ENCODE assay signal across 8 cellular contexts in genomic region chr3:27484002-27484844, GRCh38. TPM values are rescaled to one million over a fixed set of nuclear protein-coding genes. Genes with fewer than 3 reads are reported as not detected.
DNase-seq lines count a peak whose midpoint lies in the region; ATAC-seq and TF ChIP-seq lines count a peak whose summit lies in the region.

SLC4A7 (minus strand) TSS chr3:27484384; CDS start chr3:27484126, 258 bp downstream.

- H3K36me3 ChIP-seq in SK-N-SH (replicated peaks in 1 of 2; ENCODE audit: control insufficient read depth in 1 of 2, insufficient read depth in 2 of 2, low read length in 1 of 2): no peaks in the 10 kb centered on the region
- H3K36me3 ChIP-seq in testis (ENCODE audit: low read depth, missing control alignments): no peaks in the 10 kb centered on the region

- POLR2A ChIA-PET in SK-N-SH (lab: Yijun Ruan, JAX): interaction anchor here (0.6 to 1.0 kb wide), 4 partner anchors 14 to 148 kb away, joined by 3 to 4 read pairs (median 4); partner anchors contain the start of gene NEK10

- H3K36me3 Mint-ChIP-seq in activated naive CD4-positive, alpha-beta T cell treated with anti-CD3 and anti-CD28 coated beads, Interleukin-2, amount 50 U/mL, for 24 hours: no peaks in the 10 kb centered on the region

- peak within 1 kb of the TSS; percentile 100 for H3K4me3 Mint-ChIP-seq in activated naive CD4-positive, alpha-beta T cell treated with anti-CD3 and anti-CD28 coated beads, Interleukin-2, amount 50 U/mL, for 24 hours

- TF ChIP-seq EP300 in SK-N-SH (IDR thresholded peaks at IDR 0.05; ENCODE audit: borderline replicate concordance in 1 of 2, low read depth in 1 of 2, low read length in 1 of 2): no peak; a peak in 1 of 4 replicates

- peaks cover 43% of the 10 kb centered on the region for H3K79me2 ChIP-seq in SK-N-SH (ENCODE audit: insufficient read depth)

- H3K4me1 ChIP-seq in SK-N-SH (ENCODE audit: control insufficient read depth in 1 of 2, insufficient read depth in 2 of 2, low read depth in 1 of 2, low read length in 1 of 2) (peaks cover 0 to 3% of the 10 kb centered on the region in 2 experiments; a peak in 3 of 4 replicates), testis (peaks cover 5% of the 10 kb centered on the region)

- peak within 1 kb of the TSS; percentile 92 for H3K4me2 ChIP-seq in SK-N-SH

- intact Hi-C loops in testis (cut with DNase I; ENCODE audit: low total_unique reads): no loop called here

- no peaks in the 10 kb centered on the region for H3K9me3 ChIP-seq in SK-N-SH
- no peaks in the 10 kb centered on the region for H3K9me3 ChIP-seq in testis

- H3K4me1 Mint-ChIP-seq in activated naive CD4-positive, alpha-beta T cell treated with anti-CD3 and anti-CD28 coated beads, Interleukin-2, amount 50 U/mL, for 24 hours: peaks cover 40% of the 10 kb centered on the region

- no peak for TF ChIP-seq CTCF in SK-N-SH (IDR thresholded peaks at IDR 0.05)
- TF ChIP-seq CTCF in omental fat pad (IDR thresholded peaks at IDR 0.05): no peak
- no peak for TF ChIP-seq CTCF in testis (IDR thresholded peaks at IDR 0.05)

- H3K4me3 ChIP-seq in SK-N-SH (ENCODE audit: low read depth in 2 of 2, low read length in 1 of 2) (peak within 1 kb of the TSS; percentile 79 to 80), testis (peak within 1 kb of the TSS; percentile 78 to 86)

- peak within 1 kb of the TSS; percentile 89 for H3K9ac ChIP-seq in SK-N-SH

- peaks cover 6% of the 10 kb centered on the region for H3F3A ChIP-seq in SK-N-SH (replicated peaks; ENCODE audit: insufficient read depth)

- peak; percentile 92 for DNase-seq in GM04504 (ENCODE audit: low read depth)
- peak; percentile 87 for DNase-seq in NCI-H1048 (lab: John Stamatoyannopoulos, UW)
- DNase-seq in SK-N-SH: peak; percentile 99
- DNase-seq in glomerular endothelial cell (ENCODE audit: extremely low read depth, low read depth, low spot score): peak; percentile 25
- DNase-seq in omental fat pad (ENCODE audit: low spot score): peak; percentile 92
- peak; percentile 98 for DNase-seq in testis

- TF ChIP-seq RAD21 in SK-N-SH (IDR thresholded peaks at IDR 0.05; ENCODE audit: low read length): no peak

- no peaks in the 10 kb centered on the region for H3K9me2 ChIP-seq in SK-N-SH

- H3K27ac ChIP-seq in SK-N-SH (ENCODE audit: low read depth in 2 of 2, low read length in 1 of 2) (peak within 1 kb of the TSS; percentile 83 to 84), testis (peak within 1 kb of the TSS; percentile 79 to 95)

- no peaks in the 10 kb centered on the region for H3K9me3 Mint-ChIP-seq in activated naive CD4-positive, alpha-beta T cell treated with anti-CD3 and anti-CD28 coated beads, Interleukin-2, amount 50 U/mL, for 24 hours

- peak within 1 kb of the TSS; percentile 98; the same call in 1 of the 2 replicates for H2AFZ ChIP-seq in SK-N-SH (ENCODE audit: low read depth)

- TF ChIP-seq POLR2A in testis (IDR thresholded peaks at IDR 0.05): peak; percentile 87

- H3K27me3 ChIP-seq in SK-N-SH (ENCODE audit: insufficient read depth): no peaks in the 10 kb centered on the region
- no peaks in the 10 kb centered on the region for H3K27me3 ChIP-seq in testis

- H4K20me1 ChIP-seq in SK-N-SH (ENCODE audit: insufficient read depth): peaks cover 32% of the 10 kb centered on the region

- H3K27me3 Mint-ChIP-seq in activated naive CD4-positive, alpha-beta T cell treated with anti-CD3 and anti-CD28 coated beads, Interleukin-2, amount 50 U/mL, for 24 hours: no peaks in the 10 kb centered on the region

- 2% methylated on average over 14 of the region's 100 CpGs for WGBS in SK-N-SH (ENCODE audit: low lambda C conversion rate)
- 0% methylated on average over 1 to 100 of the region's 100 CpGs for WGBS in testis, 2 donors

- ATAC-seq in HG02571 (IDR thresholded peaks at IDR 0.05; ENCODE audit: unreplicated experiment) (peak; percentile 89), omental fat pad (ENCODE audit: low FRiP score) (peak; percentile 98)

- CTCF ChIA-PET in SK-N-SH (lab: Yijun Ruan, JAX): interaction anchor here (0.7 kb wide), 1 partner anchor 140 kb away, joined by 3 read pairs; no protein-coding TSS in a partner anchor

- peak within 1 kb of the TSS; percentile 97 for H3K27ac Mint-ChIP-seq in activated naive CD4-positive, alpha-beta T cell treated with anti-CD3 and anti-CD28 coated beads, Interleukin-2, amount 50 U/mL, for 24 hours

TF ChIP-seq in SK-N-SH, 30 proteins besides CTCF, POLR2A, EP300 and RAD21 (continues in another document):
- TF ChIP-seq RCOR1 (IDR thresholded peaks at IDR 0.05; ENCODE audit: low read length): no peak
- TF ChIP-seq CHD2 (IDR thresholded peaks at IDR 0.05; ENCODE audit: low read length, partially characterized antibody): peak; percentile 79
- TF ChIP-seq YY1 (IDR thresholded peaks at IDR 0.05; ENCODE audit: low read depth): no peak
- TF ChIP-seq PBX3 (IDR thresholded peaks at IDR 0.05): peak; percentile 98
- peak; percentile 36; the same call in 1 of the 2 replicates for TF ChIP-seq REST (IDR thresholded peaks at IDR 0.05; ENCODE audit: low read depth, low read length)
- peak; percentile 57; the same call in 1 of the 2 replicates for TF ChIP-seq MAX (IDR thresholded peaks at IDR 0.05; ENCODE audit: low read depth)
- TF ChIP-seq RFX5 (IDR thresholded peaks at IDR 0.05; ENCODE audit: low read length): no peak
- TF ChIP-seq FOSL2 (IDR thresholded peaks at IDR 0.05; ENCODE audit: borderline replicate concordance, low read depth): no peak
- TF ChIP-seq FOXM1 (IDR thresholded peaks at IDR 0.05; ENCODE audit: low read depth): no peak
- TF ChIP-seq USF1 (IDR thresholded peaks at IDR 0.05; ENCODE audit: borderline replicate concordance, low read depth): no peak
- 0 out of 2 replicates have a peak, but pooled peaks have one; percentile 49 for TF ChIP-seq MXI1 (IDR thresholded peaks at IDR 0.05; ENCODE audit: low read depth, low read length)
- TF ChIP-seq SIN3A (IDR thresholded peaks at IDR 0.05; ENCODE audit: borderline replicate concordance, low read depth, low read length): peak; percentile 70; the same call in 1 of the 2 replicates
- no peak for TF ChIP-seq NFIC (IDR thresholded peaks at IDR 0.05; ENCODE audit: borderline replicate concordance)
- TF ChIP-seq FOXJ3 (CRISPR knock-in tag; IDR thresholded peaks at IDR 0.05): no peak
- TF ChIP-seq EZH2phosphoT487 (IDR thresholded peaks at IDR 0.05; ENCODE audit: borderline replicate concordance, low read depth): no peak
- no peak for TF ChIP-seq SMC3 (IDR thresholded peaks at IDR 0.05; ENCODE audit: low read depth, low read length)
- TF ChIP-seq TAF1 (IDR thresholded peaks at IDR 0.05; ENCODE audit: borderline replicate concordance, low read depth, low read length): peak; percentile 96
- peak; percentile 96 for TF ChIP-seq POLR2AphosphoS5 (IDR thresholded peaks at IDR 0.05; ENCODE audit: low read depth, low read length)
- no peak for TF ChIP-seq GATA2 (CRISPR knock-in tag; IDR thresholded peaks at IDR 0.05)

RNA-seq across cellular contexts. Expression of gene SLC4A7, which starts in this region (rescaled TPM):
- polyA plus RNA-seq in SK-N-SH (2012; rRNA removed) (3.9 and 5.9 TPM in 2 replicates), testis (ENCODE audit: insufficient read depth, low read depth, low replicate concordance) (17.7 TPM)
- polyA plus RNA-seq in SK-N-SH (2012; cell fraction: cytosol; rRNA removed): 4.3 and 4.8 TPM in 2 replicates
- 7.9 and 18.4 TPM in 2 replicates for polyA plus RNA-seq in SK-N-SH (2012; cell fraction: nucleus; rRNA removed)
- total RNA-seq in glomerular endothelial cell (65.0 and 84.8 TPM in 2 replicates), omental fat pad (100 to 1,000 TPM in 1 of 4 donors, 10 to 100 TPM in 3; 25.4 to 101 (median 33.9) TPM), testis (10 to 100 TPM; 43.2 to 46.6 TPM)

Comparison
In these comparisons a context has a peak if more than half of its experiments do, and no peak if none do; other contexts are left out.
1. Peak in every context shown above with its lines: DNase-seq, ATAC-seq, H3K4me3 ChIP-seq and H3K27ac ChIP-seq.
2. DNase-seq: peak in every context shown above with its lines; median percentile 99 in SK-N-SH; 98 in testis; 92 in GM04504; 92 in omental fat pad; 87 in NCI-H1048; 25 in glomerular endothelial cell.